In genomic region chr11:73425118-73425517, GRCh38 we compare ENCODE assay signal across 27 cellular contexts. TPM values are rescaled to one million over a fixed set of nuclear protein-coding genes. Genes with fewer than 3 reads are reported as not detected.
DNase-seq lines count a peak whose midpoint lies in the region; ATAC-seq, FAIRE-seq and TF ChIP-seq lines count a peak whose summit lies in the region.
"Had no signal": no experiment of that assay in that cellular context is flagged by ENCODE, and none has a peak within 500 bp of the region (broad histone marks: within the 10 kb centered on the region; RNA-seq: fewer than 3 reads in every experiment).

No MANE protein-coding gene starts in this region.

- TF ChIP-seq RAD21 in HepG2 (CRISPR knock-in tag; IDR thresholded peaks at IDR 0.05) = no peak

- H3K9me3 Mint-ChIP-seq in effector memory CD8-positive, alpha-beta T cell = no peaks in the 10 kb centered on the region
- H3K9me3 Mint-ChIP-seq: activated naive CD8-positive, alpha-beta T cell treated with anti-CD3 and anti-CD28 coated beads, Interleukin-2, amount 50 U/mL, for 24 hours; activated T-helper 2 cell treated with anti-CD3 and anti-CD28 coated beads, Interferon-gamma antibody, Interleukin-2, Interleukin-4, amounts not matched to agents 10 μg/mL and 5 μg/mL and 100 μg/mL, durations not matched to agents 14 hours and 24 hours and 36 hours; H9; IgD-negative memory B cell had no signal

- in situ Hi-C loops in HepG2 (cut with HindIII; ENCODE audit: extremely low pct_ligation_motif_present, low pct_unique_long_range_greater_than_20kb) = no loop called here

- H3K27ac ChIP-seq in right lobe of liver (no peak overlapping the region), HepG2 (ENCODE audit: extremely low read length, insufficient read depth, low read length) (no peak overlapping the region), cingulate gyrus (ENCODE audit: low read depth, low read length) (peak overlapping the region; percentile 22), lung (ENCODE audit: low read depth in 1 of 2, low read length in 1 of 2) (no peak overlapping the region)
- H3K27ac ChIP-seq: brain microvascular endothelial cell, C4-2B, esophagus muscularis mucosa, Peyer's patch had no signal

- no peak for TF ChIP-seq CTCF in right lobe of liver (IDR thresholded peaks at IDR 0.05)
- TF ChIP-seq CTCF in HepG2 (CRISPR knock-in tag; IDR thresholded peaks at IDR 0.05) = no peak
- TF ChIP-seq CTCF in lung (IDR thresholded peaks at IDR 0.05; ENCODE audit: control extremely low read depth, extremely low read depth) = no peak

- no peaks in the 10 kb centered on the region; the same call in 1 of the 2 replicates for H4K20me1 ChIP-seq in HepG2 (ENCODE audit: insufficient read depth, low read length)

- no peaks in the 10 kb centered on the region for H3K36me3 ChIP-seq in right lobe of liver
- H3K36me3 ChIP-seq in HepG2 (replicated peaks in 1 of 2; ENCODE audit: control insufficient read depth in 1 of 2, insufficient read depth in 2 of 2, low read length in 2 of 2) = peaks cover 0 to 6% of the 10 kb centered on the region in 2 experiments; a peak in 2 of 5 replicates
- H3K36me3 ChIP-seq in lung (ENCODE audit: control insufficient read depth in 2 of 2, insufficient read depth in 2 of 2, low read length in 2 of 2) = no peaks in the 10 kb centered on the region
- H3K36me3 ChIP-seq: brain microvascular endothelial cell, Peyer's patch had no signal

- no peaks in the 10 kb centered on the region for H3K4me1 ChIP-seq in right lobe of liver
- peaks cover 7% of the 10 kb centered on the region for H3K4me1 ChIP-seq in HepG2 (ENCODE audit: insufficient read depth, low read length)
- peaks cover 0 to 9% of the 10 kb centered on the region in 2 donors for H3K4me1 ChIP-seq in lung (ENCODE audit: control insufficient read depth in 2 of 2, insufficient read depth in 2 of 2, low read length in 2 of 2)
- H3K4me1 ChIP-seq: Peyer's patch had no signal

- H3K79me2 ChIP-seq in HepG2 (ENCODE audit: insufficient read depth, low read length) = no peaks in the 10 kb centered on the region

- no peak overlapping the region for H3K4me2 ChIP-seq in HepG2 (ENCODE audit: low read depth, low read length)
- H3K4me2 ChIP-seq: smooth muscle cell had no signal

- H3K4me3 ChIP-seq in right lobe of liver = no peak overlapping the region
- no peak overlapping the region for H3K4me3 ChIP-seq in HepG2 (replicated peaks in 1 of 3; ENCODE audit: insufficient read depth in 1 of 3, low read depth in 2 of 3, low read length in 3 of 3)
- no peak overlapping the region for H3K4me3 ChIP-seq in lung
- H3K4me3 ChIP-seq: esophagus muscularis mucosa, Peyer's patch, smooth muscle cell had no signal

- H3K9me3 ChIP-seq in right lobe of liver (no peaks in the 10 kb centered on the region), HepG2 (ENCODE audit: low read length) (no peaks in the 10 kb centered on the region), lung (ENCODE audit: control insufficient read depth in 2 of 2, insufficient read depth in 1 of 2, low read length in 1 of 2) (no peaks in the 10 kb centered on the region)
- H3K9me3 ChIP-seq: esophagus muscularis mucosa, Peyer's patch had no signal

- no peak for TF ChIP-seq POLR2A in right lobe of liver (IDR thresholded peaks at IDR 0.05)
- TF ChIP-seq POLR2A in HepG2 (IDR thresholded peaks at IDR 0.05; ENCODE audit: insufficient read depth in 1 of 2, low read depth in 2 of 2, low read length in 2 of 2) = no peak

- H3K27me3 Mint-ChIP-seq in effector memory CD8-positive, alpha-beta T cell = no peaks in the 10 kb centered on the region
- H3K27me3 Mint-ChIP-seq: activated CD8-positive, alpha-beta memory T cell treated with anti-CD3 and anti-CD28 coated beads, Interleukin-2, amount 10 ng/mL, durations not matched to agents 7 days and 5 days; activated naive CD8-positive, alpha-beta T cell treated with anti-CD3 and anti-CD28 coated beads, Interleukin-2, amount 50 U/mL, for 24 hours; IgD-negative memory B cell; progenitor cell of endocrine pancreas had no signal

- 57% methylated on average over 1 of the region's 1 CpG for WGBS in right lobe of liver (ENCODE audit: insufficient coverage, low coverage, low lambda C conversion rate, missing lambda C conversion rate)
- WGBS in HepG2 (ENCODE audit: low lambda C conversion rate) = 100% methylated on average over 1 of the region's 1 CpG
- 18 to 32% methylated on average over 1 of the region's 1 CpG for WGBS in lung, 2 donors

- DNase-seq in right lobe of liver (no peak), HepG2 (ENCODE audit: low spot score) (no peak), lung (ENCODE audit: low spot score) (no peak), HuH-7 (ENCODE audit: low spot score) (no peak), NCI-H2227 treated with DMSO at 0.1 percent for 48 hours (lab: John Stamatoyannopoulos, UW) (no peak)
- no peak for DNase-seq in effector memory CD8-positive, alpha-beta T cell
- DNase-seq: activated CD4-positive, alpha-beta T cell treated with anti-CD3 and anti-CD28 coated beads for 4 hours; activated CD8-positive, alpha-beta memory T cell treated with anti-CD3 and anti-CD28 coated beads, Interleukin-2, amount 10 ng/mL, durations not matched to agents 7 days and 5 days; activated naive CD8-positive, alpha-beta T cell treated with anti-CD3 and anti-CD28 coated beads, Interleukin-2, amount 50 U/mL, for 24 hours; brain microvascular endothelial cell; DMS 273 treated with DMSO at 0.1 percent for 48 hours; H9; NCI-H1092; NCI-H2029; Peyer's patch; stimulated activated CD4-positive, alpha-beta T cell treated with anti-CD3 and anti-CD28 coated beads, Interleukin-4, amount 100 ng/mL, for 4 hours had no signal

- no peak overlapping the region for H3K9ac ChIP-seq in HepG2 (ENCODE audit: insufficient read depth, low read depth, low read length)

- FAIRE-seq in HepG2 (lab: Jason Lieb, UNC) = no peak
- FAIRE-seq: G401.6, TTC549, urothelium cell line had no signal

- TF ChIP-seq EP300 in HepG2 (IDR thresholded peaks at IDR 0.05; ENCODE audit: low read depth in 2 of 2, low read length in 2 of 2) = no peak
- TF ChIP-seq EP300 in HepG2 (CRISPR knock-in tag; IDR thresholded peaks at IDR 0.05; ENCODE audit: borderline replicate concordance) = no peak

- H2AFZ ChIP-seq in HepG2 (ENCODE audit: low read length) = no peak overlapping the region

- no peaks in the 10 kb centered on the region for H3K27me3 ChIP-seq in right lobe of liver
- H3K27me3 ChIP-seq in HepG2 (ENCODE audit: control insufficient read depth in 1 of 2, insufficient read depth in 2 of 2, low read length in 2 of 2) = no peaks in the 10 kb centered on the region
- H3K27me3 ChIP-seq in lung (ENCODE audit: control insufficient read depth, insufficient read depth) = no peaks in the 10 kb centered on the region
- H3K27me3 ChIP-seq: brain microvascular endothelial cell, esophagus muscularis mucosa, Peyer's patch had no signal

- H3K36me3 Mint-ChIP-seq in effector memory CD8-positive, alpha-beta T cell (ENCODE audit: insufficient read depth) = peaks cover 3% of the 10 kb centered on the region
- H3K36me3 Mint-ChIP-seq: activated CD8-positive, alpha-beta memory T cell treated with anti-CD3 and anti-CD28 coated beads, Interleukin-2, amount 10 ng/mL, durations not matched to agents 7 days and 5 days had no signal

- no peak overlapping the region for H3K4me3 Mint-ChIP-seq in effector memory CD8-positive, alpha-beta T cell
- H3K4me3 Mint-ChIP-seq: activated CD8-positive, alpha-beta memory T cell treated with anti-CD3 and anti-CD28 coated beads, Interleukin-2, amount 10 ng/mL, durations not matched to agents 7 days and 5 days; activated naive CD8-positive, alpha-beta T cell treated with anti-CD3 and anti-CD28 coated beads, Interleukin-2, amount 50 U/mL, for 24 hours; H9; IgD-negative memory B cell had no signal

- peaks cover 0 to 2% of the 10 kb centered on the region in 2 donors for H3K4me1 Mint-ChIP-seq in effector memory CD8-positive, alpha-beta T cell (ENCODE audit: low read depth in 2 of 2)

- POLR2A ChIA-PET in HepG2 (lab: Yijun Ruan, JAX) = no interaction called here

- CTCF ChIA-PET in HepG2 (lab: Yijun Ruan, JAX; ENCODE audit: low intra/inter-chr PET ratio, low total read pairs) = no interaction called here

- intact Hi-C loops in right lobe of liver (cut with DNase I) (no loop called here), HepG2 (cut with micrococcal nuclease; ENCODE audit: unreplicated experiment) (no loop called here)

- H3K27ac Mint-ChIP-seq in effector memory CD8-positive, alpha-beta T cell = peak overlapping the region in 1 of 2 donors; percentile 49
- H3K27ac Mint-ChIP-seq: activated CD8-positive, alpha-beta memory T cell treated with anti-CD3 and anti-CD28 coated beads, Interleukin-2, amount 10 ng/mL, durations not matched to agents 7 days and 5 days; activated naive CD8-positive, alpha-beta T cell treated with anti-CD3 and anti-CD28 coated beads, Interleukin-2, amount 50 U/mL, for 24 hours; activated T-helper 2 cell treated with anti-CD3 and anti-CD28 coated beads, Interferon-gamma antibody, Interleukin-2, Interleukin-4, amounts not matched to agents 10 μg/mL and 5 μg/mL and 100 μg/mL, durations not matched to agents 14 hours and 24 hours and 36 hours; H9; progenitor cell of endocrine pancreas had no signal

- BruUV-seq in HepG2 (replicated peaks; lab: Mats Ljungman, UMichigan) = no TSS peak

- ATAC-seq in right lobe of liver (peak; percentile 30 to 70 (median 50)), HepG2 (no peak), lung (ENCODE audit: insufficient read depth, low FRiP score) (peak; percentile 46), HG03139 (IDR thresholded peaks at IDR 0.05; ENCODE audit: unreplicated experiment) (no peak)
- ATAC-seq in effector memory CD8-positive, alpha-beta T cell (replicated peaks) = no peak
- ATAC-seq: activated CD8-positive, alpha-beta memory T cell treated with anti-CD3 and anti-CD28 coated beads, Interleukin-2, amount 10 ng/mL, durations not matched to agents 7 days and 5 days; activated naive CD8-positive, alpha-beta T cell treated with anti-CD3 and anti-CD28 coated beads, Interleukin-2, amount 50 U/mL, for 24 hours had no signal

RNA-seq across cellular contexts. Expression of gene RELT, which starts 48.9 kb away (rescaled TPM):
- total RNA-seq in right lobe of liver (1 to 10 TPM in 5 of 6 experiments, under 1 TPM in 1; 0.81 to 5.4 (median 1.6) TPM), HepG2 (2016; rRNA removed; fragmentation: Illumina TruSeq; extraction: Trizol) (1.6 and 4.7 TPM in 2 replicates), lung (10 to 100 TPM in 1 of 2 donors, 1 to 10 TPM in 1; 6.0 to 25.4 TPM)
- total RNA-seq in HepG2 (2016; cell fraction: cytosol; rRNA removed; fragmentation: Illumina TruSeq; extraction: Trizol; ENCODE audit: low read depth) = 2.8 and 3.4 TPM in 2 replicates
- total RNA-seq in HepG2 (2016; cell fraction: insoluble cytoplasmic fraction; rRNA removed; fragmentation: Illumina TruSeq; extraction: Trizol) = 1.8 and 4.7 TPM in 2 replicates
- total RNA-seq in HepG2 (2016; cell fraction: membrane; rRNA removed; fragmentation: Illumina TruSeq; extraction: Trizol) = 4.0 and 4.2 TPM in 2 replicates
- 5.4 TPM in 2 replicates for total RNA-seq in HepG2 (2016; cell fraction: nucleus; rRNA removed; fragmentation: Illumina TruSeq; extraction: Trizol)
- polyA plus RNA-seq in HepG2 (2011; rRNA removed) (2.5 and 3.5 TPM in 2 replicates), lung (10 to 100 TPM in 1 of 2 donors, 1 to 10 TPM in 1; 7.1 to 25.0 TPM)
- 2.1 and 3.1 TPM in 2 replicates for polyA plus RNA-seq in HepG2 (2011; cell fraction: cytosol; rRNA removed)
- 12.5 and 18.1 TPM in 2 replicates for polyA plus RNA-seq in HepG2 (2011; cell fraction: nucleus; rRNA removed)
- 1.0 and 2.7 TPM in 2 replicates for polyA plus RNA-seq in HepG2 (2012)
- 0.36 and 0.55 TPM in 2 replicates for polyA plus RNA-seq in HepG2 (2016; cell fraction: cytosol; fragmentation: Illumina TruSeq; extraction: Trizol; ENCODE audit: low read depth)
- polyA plus RNA-seq in HepG2 (2016; cell fraction: insoluble cytoplasmic fraction; fragmentation: Illumina TruSeq; extraction: Trizol; ENCODE audit: low read depth) = 1.4 TPM in 2 replicates
- 0.68 and 0.80 TPM in 2 replicates for polyA plus RNA-seq in HepG2 (2016; cell fraction: membrane; fragmentation: Illumina TruSeq; extraction: Trizol; ENCODE audit: low read depth)
- polyA plus RNA-seq in HepG2 (2016; cell fraction: nucleus; fragmentation: Illumina TruSeq; extraction: Trizol; ENCODE audit: insufficient read depth, low read depth) = 14.8 and 15.4 TPM in 2 replicates
- 7.0 and 19.1 TPM in 2 replicates for polyA minus RNA-seq in HepG2 (2011; rRNA and poly(A)+ RNA removed; ENCODE audit: low replicate concordance)
- 1.7 and 2.0 TPM in 2 replicates for polyA minus RNA-seq in HepG2 (2011; cell fraction: cytosol; rRNA and poly(A)+ RNA removed)
- polyA minus RNA-seq in HepG2 (2011; cell fraction: nucleus; rRNA and poly(A)+ RNA removed) = 5.2 and 7.6 TPM in 2 replicates

Comparison
In these comparisons a context has a peak if more than half of its experiments do, and no peak if none do; other contexts are left out.
1. ATAC-seq: peak in right lobe of liver (4 of 4) and lung (single experiment); none in HepG2 (single experiment), effector memory CD8-positive, alpha-beta T cell (single experiment) and HG03139 (single experiment).